Comparison of ENCODE assay signal across 7 cellular contexts in the genomic region with DNA sequence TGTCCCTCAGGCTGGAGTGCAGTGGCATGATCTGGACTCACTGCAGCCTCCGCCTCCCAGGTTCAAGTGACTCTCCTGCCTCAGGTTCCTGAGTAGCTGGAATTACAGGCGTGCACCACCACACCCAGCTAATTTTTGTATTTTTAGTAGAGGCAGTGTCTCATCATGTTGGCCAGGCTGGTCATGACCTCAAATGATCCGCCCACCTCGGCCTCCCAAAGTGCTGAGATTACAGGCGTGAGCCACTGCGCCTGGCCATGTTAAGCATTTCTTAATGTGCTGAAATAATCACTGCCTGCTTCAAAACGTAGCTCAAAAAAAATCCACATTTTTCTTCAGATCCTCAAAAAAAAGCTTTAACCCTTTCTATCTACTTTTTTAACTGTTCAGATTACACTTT. TPM values are rescaled to one million over a fixed set of nuclear protein-coding genes. Genes with fewer than 3 reads are reported as not detected.
DNase-seq lines count a peak whose midpoint lies in the region; ATAC-seq and TF ChIP-seq lines count a peak whose summit lies in the region.
"Not testable (repeated sequence)": the region's sequence is repeated elsewhere in the genome, so short reads cannot be mapped to it uniquely, and the experiment has no call there.

No MANE protein-coding gene starts in this region.

- H3K4me3 ChIP-seq in SU-DHL-6 (ENCODE audit: insufficient read depth, low read length, poor library complexity, severe bottlenecking); right atrium auricular region: not testable (repeated sequence)

- peaks cover 18 to 83% (median 64%) of the 10 kb centered on the region in 4 donors for H3K4me1 Mint-ChIP-seq in naive thymus-derived CD8-positive, alpha-beta T cell

- H4K20me1 ChIP-seq in SU-DHL-6 (ENCODE audit: low read depth, low read length): peaks cover 31% of the 10 kb centered on the region

- H3F3A ChIP-seq in SU-DHL-6 (ENCODE audit: insufficient read depth): not testable (repeated sequence)

- H3K27ac ChIP-seq in SU-DHL-6 (ENCODE audit: low read depth, low read length): not testable (repeated sequence)
- peak overlapping the region; percentile 0 for H3K27ac ChIP-seq in epithelial cell of prostate
- peak overlapping the region; percentile 42 to 99 for H3K27ac ChIP-seq in right atrium auricular region

- H3K9me3 Mint-ChIP-seq in naive thymus-derived CD8-positive, alpha-beta T cell: not testable (repeated sequence)

- H3K9ac ChIP-seq in SU-DHL-6 (ENCODE audit: low read length): not testable (repeated sequence)

- H3K79me2 ChIP-seq in SU-DHL-6 (ENCODE audit: insufficient read depth, low read length): peaks cover 94% of the 10 kb centered on the region

- not testable (repeated sequence) for ATAC-seq in naive thymus-derived CD8-positive, alpha-beta T cell; stimulated activated naive CD8-positive, alpha-beta T cell treated with anti-CD3 and anti-CD28 coated beads, Interleukin-15, Interleukin-2, amounts not matched to agents 100 U/mL and 50 U/mL, for 24 hours

- not testable (repeated sequence) for H3K36me3 Mint-ChIP-seq in naive thymus-derived CD8-positive, alpha-beta T cell

- not testable (repeated sequence) for H3K27me3 ChIP-seq in SU-DHL-6 (ENCODE audit: low read length); right atrium auricular region

- H3K27ac Mint-ChIP-seq in naive thymus-derived CD8-positive, alpha-beta T cell: peak overlapping the region in 1 of 10 donors; percentile 68

- not testable (repeated sequence) for TF ChIP-seq CTCF in SU-DHL-6 (IDR thresholded peaks at IDR 0.05; ENCODE audit: insufficient read depth, low read length, poor library complexity, severe bottlenecking); right atrium auricular region (IDR thresholded peaks at IDR 0.05)

- H3K36me3 ChIP-seq in SU-DHL-6 (ENCODE audit: low read length); right atrium auricular region: not testable (repeated sequence)

- not testable (repeated sequence) for H3K9me2 ChIP-seq in SU-DHL-6 (replicated peaks; ENCODE audit: insufficient read depth, low read length)

- H3K4me2 ChIP-seq in SU-DHL-6 (ENCODE audit: low read depth, low read length, poor library complexity, severe bottlenecking): peak overlapping the region; percentile 2

- H3K4me1 ChIP-seq in right atrium auricular region: peaks cover 0 to 69% of the 10 kb centered on the region in 2 donors

- peak overlapping the region in 8 of 10 donors; percentile 11 to 62 (median 46) for H3K4me3 Mint-ChIP-seq in naive thymus-derived CD8-positive, alpha-beta T cell

- H3K9me3 ChIP-seq in SU-DHL-6 (ENCODE audit: insufficient read depth, low read length); right atrium auricular region: not testable (repeated sequence)

- POLR2A ChIA-PET in naive thymus-derived CD8-positive, alpha-beta T cell (lab: Charles Lee): interaction anchor here (0.8 kb wide), 1 partner anchor 41 kb away, joined by 3 read pairs; no protein-coding TSS in a partner anchor

- peak; percentile 1 for DNase-seq in GM04504 (ENCODE audit: low read depth)
- DNase-seq in amniotic epithelial cell (ENCODE audit: low read depth): peak; percentile 53
- DNase-seq in epithelial cell of prostate (ENCODE audit: low read depth, low spot score); naive thymus-derived CD8-positive, alpha-beta T cell: not testable (repeated sequence)
- DNase-seq in right atrium auricular region (ENCODE audit: low spot score): peak; percentile 72
- peak; percentile 12 for DNase-seq in stimulated activated naive CD8-positive, alpha-beta T cell treated with anti-CD3 and anti-CD28 coated beads, Interleukin-15, Interleukin-2, amounts not matched to agents 100 U/mL and 50 U/mL, for 24 hours

- not testable (repeated sequence) for H3K27me3 Mint-ChIP-seq in naive thymus-derived CD8-positive, alpha-beta T cell

- H2AFZ ChIP-seq in SU-DHL-6 (ENCODE audit: low read depth, low read length, severe bottlenecking): not testable (repeated sequence)

RNA-seq across cellular contexts. Expression of a gene that starts 4.4 kb away (rescaled TPM):
- total RNA-seq in right atrium auricular region: 10 to 100 TPM; 69.6 to 73.8 TPM
- total RNA-seq in naive thymus-derived CD8-positive, alpha-beta T cell: 10 to 100 TPM; 51.4 to 51.8 TPM
- 10 to 100 TPM; 38.8 to 45.4 (median 41.7) TPM for polyA plus RNA-seq in naive thymus-derived CD8-positive, alpha-beta T cell
